Comparison of ENCODE assay signal across 9 cellular contexts in the genomic region with DNA sequence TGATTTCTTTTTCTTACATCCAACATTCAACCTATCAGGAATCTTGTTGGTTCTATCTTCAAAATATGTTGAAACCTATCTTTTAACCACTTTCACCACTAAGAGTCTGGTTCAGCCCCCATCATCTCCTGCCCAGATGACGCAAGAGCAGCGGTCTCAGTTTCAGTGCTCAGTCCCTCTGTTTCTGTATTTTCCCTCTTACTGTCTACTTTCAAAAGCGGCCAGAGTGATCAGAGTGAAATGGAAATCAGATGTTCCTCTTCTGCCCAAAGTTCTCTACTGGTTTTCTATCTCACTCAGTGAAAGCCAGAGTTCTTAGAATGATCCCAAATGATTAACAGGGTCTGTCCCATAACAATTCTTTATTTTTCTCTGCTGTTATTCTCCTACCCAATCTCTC.
DNase-seq lines count a peak whose midpoint lies in the region; ATAC-seq lines count a peak whose summit lies in the region.
"Had no signal": no experiment of that assay in that cellular context is flagged by ENCODE, and none has a peak within 500 bp of the region (broad histone marks: within the 10 kb centered on the region; RNA-seq: fewer than 3 reads in every experiment).

No MANE protein-coding gene starts in this region.

- H3K4me3 Mint-ChIP-seq in stimulated activated memory B cell treated with anti-CD40 and anti-IgM and Interleukin-4, amounts not matched to agents 10 μg/mL and 1 μg/mL and 100 μg/mL, for 72 hours: peak overlapping the region; percentile 19

- no peaks in the 10 kb centered on the region for H3K36me3 Mint-ChIP-seq in stimulated activated memory B cell treated with anti-CD40 and anti-IgM and Interleukin-4, amounts not matched to agents 10 μg/mL and 1 μg/mL and 100 μg/mL, for 72 hours

- peaks cover 15% of the 10 kb centered on the region for H3K4me1 Mint-ChIP-seq in stimulated activated memory B cell treated with anti-CD40 and anti-IgM and Interleukin-4, amounts not matched to agents 10 μg/mL and 1 μg/mL and 100 μg/mL, for 72 hours

- H3K27me3 Mint-ChIP-seq in stimulated activated memory B cell treated with anti-CD40 and anti-IgM and Interleukin-4, amounts not matched to agents 10 μg/mL and 1 μg/mL and 100 μg/mL, for 72 hours: peaks cover 16% of the 10 kb centered on the region

- H3K9me3 Mint-ChIP-seq in stimulated activated memory B cell treated with anti-CD40 and anti-IgM and Interleukin-4, amounts not matched to agents 10 μg/mL and 1 μg/mL and 100 μg/mL, for 72 hours: no peaks in the 10 kb centered on the region

- peak; percentile 83 for ATAC-seq in HG02763 (IDR thresholded peaks at IDR 0.05; ENCODE audit: unreplicated experiment)
- peak; percentile 85 for ATAC-seq in stimulated activated memory B cell treated with anti-CD40 and anti-IgM and Interleukin-4, amounts not matched to agents 10 μg/mL and 1 μg/mL and 100 μg/mL, for 72 hours

- DNase-seq in activated T-cell treated with anti-CD3 and anti-CD28 coated beads for 48 hours (ENCODE audit: low read depth) (peak; percentile 41), activated T-cell treated with anti-CD3 and anti-CD28 coated beads for 4 hours (no peak), MV-4-11 (lab: John Stamatoyannopoulos, UW) (peak; percentile 96), SW 1271 (lab: John Stamatoyannopoulos, UW) (no peak), cerebellar cortex (ENCODE audit: low spot score) (no peak), HPDE6-E6E7 (ENCODE audit: extremely low spot score) (no peak)
- DNase-seq: kidney glomerular epithelial cell had no signal

- H3K27ac Mint-ChIP-seq in stimulated activated memory B cell treated with anti-CD40 and anti-IgM and Interleukin-4, amounts not matched to agents 10 μg/mL and 1 μg/mL and 100 μg/mL, for 72 hours: peak overlapping the region; percentile 84

Comparison
In these comparisons a context has a peak if more than half of its experiments do, and no peak if none do; other contexts are left out.
1. DNase-seq: peak in activated T-cell treated with anti-CD3 and anti-CD28 coated beads for 48 hours (single experiment) and MV-4-11 (single experiment); none in activated T-cell treated with anti-CD3 and anti-CD28 coated beads for 4 hours (single experiment), SW 1271 (0 of 2), cerebellar cortex (single experiment) and HPDE6-E6E7 (single experiment).